Comparison of ENCODE assay signal across 1 cellular context in genomic region chr11:63970902-63971301, GRCh38.
TF ChIP-seq lines count a peak whose summit lies in the region.

No MANE protein-coding gene starts in this region.

TF ChIP-seq in HepG2, 621 proteins besides CTCF, POLR2A, EP300 and RAD21 (continues in another document):
- TF ChIP-seq PAXIP1 (CRISPR knock-in tag; conservative IDR thresholded peaks at IDR 0.05) (peak; percentile 28; the same call in 1 of the 2 replicates), ZNF225 (CRISPR knock-in tag; IDR thresholded peaks at IDR 0.05) (no peak), ZNF784 (CRISPR knock-in tag; IDR thresholded peaks at IDR 0.05; ENCODE audit: borderline replicate concordance) (no peak), ZNF281 (CRISPR knock-in tag; IDR thresholded peaks at IDR 0.05; ENCODE audit: borderline replicate concordance) (peak; percentile 53; the same call in 1 of the 2 replicates), FOXK1 (CRISPR knock-in tag; IDR thresholded peaks at IDR 0.05; ENCODE audit: borderline replicate concordance, low read depth) (no peak), ZNF441 (CRISPR knock-in tag; IDR thresholded peaks at IDR 0.05; ENCODE audit: borderline replicate concordance) (no peak), AKAP8 (CRISPR knock-in tag; IDR thresholded peaks at IDR 0.05) (no peak), FOXP4 (CRISPR knock-in tag; IDR thresholded peaks at IDR 0.05) (no peak), NCOA2 (CRISPR knock-in tag; IDR thresholded peaks at IDR 0.05) (peak; percentile 66), RXRA (CRISPR knock-in tag; IDR thresholded peaks at IDR 0.05) (0 out of 2 replicates have a peak, but pooled peaks have one; percentile 21), TGIF2 (CRISPR knock-in tag; IDR thresholded peaks at IDR 0.05) (0 out of 2 replicates have a peak, but pooled peaks have one; percentile 16), ZNF274 (CRISPR knock-in tag; IDR thresholded peaks at IDR 0.05) (no peak), POGK (CRISPR knock-in tag; conservative IDR thresholded peaks at IDR 0.05) (no peak), IKZF5 (CRISPR knock-in tag; IDR thresholded peaks at IDR 0.05) (no peak), ELK4 (CRISPR knock-in tag; IDR thresholded peaks at IDR 0.05; ENCODE audit: borderline replicate concordance) (no peak), NR2F2 (IDR thresholded peaks at IDR 0.05; ENCODE audit: borderline replicate concordance, low read depth) (no peak), ERF (CRISPR knock-in tag; IDR thresholded peaks at IDR 0.05) (no peak), AGO2 (optimal IDR thresholded peaks at IDR 0.05; ENCODE audit: low read depth, low read length) (no peak), IKZF4 (CRISPR knock-in tag; IDR thresholded peaks at IDR 0.05; ENCODE audit: borderline replicate concordance, low read depth, not compliant biosample characterization) (no peak), LRRFIP1 (CRISPR knock-in tag; conservative IDR thresholded peaks at IDR 0.05) (no peak), ZNF512 (CRISPR knock-in tag; IDR thresholded peaks at IDR 0.05) (no peak), ZNF703 (CRISPR knock-in tag; IDR thresholded peaks at IDR 0.05; ENCODE audit: borderline replicate concordance) (no peak), ZNF574 (CRISPR knock-in tag; IDR thresholded peaks at IDR 0.05) (no peak)
